In genomic region chr13:85228692-85229091, GRCh38 we compare ENCODE assay signal across 3 cellular contexts.
TF ChIP-seq lines count a peak whose summit lies in the region.

No MANE protein-coding gene starts in this region.

TF ChIP-seq in HepG2, 621 proteins besides CTCF, POLR2A, EP300 and RAD21:
- TF ChIP-seq IKZF1 (IDR thresholded peaks at IDR 0.05) (no peak), CHD4 (IDR thresholded peaks at IDR 0.05; ENCODE audit: borderline replicate concordance, low read length) (no peak), NCOA2 (CRISPR knock-in tag; IDR thresholded peaks at IDR 0.05) (no peak), SATB2 (CRISPR knock-in tag; IDR thresholded peaks at IDR 0.05) (no peak), PBX3 (CRISPR knock-in tag; IDR thresholded peaks at IDR 0.05; ENCODE audit: borderline replicate concordance) (no peak), CEBPB (IDR thresholded peaks at IDR 0.05; ENCODE audit: borderline replicate concordance, low read depth, low read length) (peak; percentile 34; the same call in 1 of the 2 replicates), DR1 (CRISPR knock-in tag; IDR thresholded peaks at IDR 0.05) (no peak), HNRNPL (IDR thresholded peaks at IDR 0.05; ENCODE audit: low read depth, low read length) (no peak)

TF ChIP-seq in IMR-90, 13 proteins besides CTCF, POLR2A, EP300 and RAD21:
- no peak for TF ChIP-seq FOS (IDR thresholded peaks at IDR 0.05; ENCODE audit: low read depth, low read length)
- TF ChIP-seq CEBPB (IDR thresholded peaks at IDR 0.05; ENCODE audit: low read depth, low read length), result peak; percentile 85

TF ChIP-seq in H1, 55 proteins besides CTCF, POLR2A, EP300 and RAD21:
- TF ChIP-seq RNF2 (IDR thresholded peaks at IDR 0.05; ENCODE audit: borderline replicate concordance, low read depth, low read length, missing control alignments, poor library complexity, severe bottlenecking), result no peak
- peak; percentile 77; the same call in 1 of the 2 replicates for TF ChIP-seq CEBPB (IDR thresholded peaks at IDR 0.05; ENCODE audit: low read depth, low read length)
